ENCODE assay signal across 22 cellular contexts in genomic region chr2:217820066-217820819, GRCh38.
DNase-seq lines count a peak whose midpoint lies in the region; ATAC-seq, FAIRE-seq and TF ChIP-seq lines count a peak whose summit lies in the region.
"Had no signal": no experiment of that assay in that cellular context is flagged by ENCODE, and none has a peak within 500 bp of the region (broad histone marks: within the 10 kb centered on the region; RNA-seq: fewer than 3 reads in every experiment).

No MANE protein-coding gene starts in this region.

- no peak overlapping the region for H2AFZ ChIP-seq in endothelial cell of umbilical vein (ENCODE audit: low read depth, low read length)

- no peak overlapping the region for H3K4me3 Mint-ChIP-seq in nephron
- H3K4me3 Mint-ChIP-seq: activated T-cell treated with anti-CD3 and anti-CD28 coated beads, Interleukin-2, amount 50 U/mL, for 24 hours; CD14-positive monocyte had no signal

- H3K4me3 ChIP-seq in endothelial cell of umbilical vein (replicated peaks in 1 of 3; ENCODE audit: insufficient read depth in 1 of 3, low read depth in 1 of 3, low read length in 3 of 3) (no peak overlapping the region), thyroid gland (replicated peaks in 1 of 3) (no peak overlapping the region)
- H3K4me3 ChIP-seq: breast epithelium had no signal

- no peaks in the 10 kb centered on the region for H4K20me1 ChIP-seq in endothelial cell of umbilical vein (replicated peaks; ENCODE audit: control insufficient read depth, extremely low read depth, insufficient read depth, low read length)

- H3K9me1 ChIP-seq in endothelial cell of umbilical vein (replicated peaks; ENCODE audit: control insufficient read depth, extremely low read depth, insufficient read depth, low read length), result no peaks in the 10 kb centered on the region

- no peaks in the 10 kb centered on the region for H3K27me3 ChIP-seq in endothelial cell of umbilical vein (ENCODE audit: control insufficient read depth in 2 of 2, insufficient read depth in 2 of 2, low read length in 2 of 2)
- H3K27me3 ChIP-seq in thyroid gland, result no peaks in the 10 kb centered on the region
- H3K27me3 ChIP-seq: breast epithelium had no signal

- dilution Hi-C loops in endothelial cell of umbilical vein (cut with MboI; ENCODE audit: extremely low pct_ligation_motif_present, low sequenced_read_pairs), result no loop called here

- H3K27ac Mint-ChIP-seq in nephron, result peak overlapping the region; percentile 14 to 77 (median 44)
- H3K27ac Mint-ChIP-seq: activated naive CD4-positive, alpha-beta T cell treated with anti-CD3 and anti-CD28 coated beads, Interleukin-2, amount 50 U/mL, for 72 hours; activated T-cell treated with anti-CD3 and anti-CD28 coated beads, Interleukin-2, amount 50 U/mL, for 24 hours had no signal

- no peaks in the 10 kb centered on the region for H3K79me2 ChIP-seq in endothelial cell of umbilical vein (ENCODE audit: control insufficient read depth, insufficient read depth, low read length)

- ATAC-seq in HG03280 (IDR thresholded peaks at IDR 0.05; ENCODE audit: unreplicated experiment) (no peak), GM18505 (IDR thresholded peaks at IDR 0.05; ENCODE audit: unreplicated experiment) (no peak)
- ATAC-seq: activated naive CD4-positive, alpha-beta T cell treated with anti-CD3 and anti-CD28 coated beads, Interleukin-2, amount 50 U/mL, for 72 hours had no signal

- H3K9me3 ChIP-seq in endothelial cell of umbilical vein (replicated peaks; ENCODE audit: control insufficient read depth, insufficient read depth, low read length), result no peaks in the 10 kb centered on the region
- no peaks in the 10 kb centered on the region for H3K9me3 ChIP-seq in thyroid gland
- H3K9me3 ChIP-seq: breast epithelium had no signal

- FAIRE-seq in endothelial cell of umbilical vein (lab: Jason Lieb, UNC), result peak; percentile 85
- FAIRE-seq: GM18507, GM19239, RCC 7860, TTC549 had no signal

- POLR2A ChIA-PET in endothelial cell of umbilical vein (lab: Charles Lee), result no interaction called here

- intact Hi-C loops in endothelial cell of umbilical vein (cut with micrococcal nuclease), result loop anchor here (1.0 kb wide), 1 partner anchor 66 kb away; no protein-coding TSS in a partner anchor
- intact Hi-C loops in thyroid gland (cut with DNase I), result no loop called here

- 76 to 84% methylated on average over 7 of the region's 7 CpGs for whole genome bisulfite sequencing in thyroid gland, 2 donors

- peaks cover 0 to 4% of the 10 kb centered on the region in 2 experiments for H3K36me3 ChIP-seq in endothelial cell of umbilical vein (ENCODE audit: control insufficient read depth in 2 of 2, extremely low read depth in 1 of 2, insufficient read depth in 2 of 2, low read length in 2 of 2)
- peaks cover 41 to 62% of the 10 kb centered on the region in 2 donors for H3K36me3 ChIP-seq in thyroid gland

- H3K4me2 ChIP-seq in endothelial cell of umbilical vein (ENCODE audit: insufficient read depth, low read length), result no peak overlapping the region

- H3K27ac ChIP-seq in endothelial cell of umbilical vein (ENCODE audit: insufficient read depth, low read depth, low read length) (peak overlapping the region; percentile 68), thyroid gland (peak overlapping the region in 2 of 3 donors; percentile 23 to 55)

- H3K9me3 Mint-ChIP-seq in nephron, result no peaks in the 10 kb centered on the region
- H3K9me3 Mint-ChIP-seq: activated naive CD4-positive, alpha-beta T cell treated with anti-CD3 and anti-CD28 coated beads, Interleukin-2, amount 50 U/mL, for 72 hours; activated T-cell treated with anti-CD3 and anti-CD28 coated beads, Interleukin-2, amount 50 U/mL, for 24 hours; CD14-positive monocyte had no signal

- peaks cover 52% of the 10 kb centered on the region for H3K4me1 Mint-ChIP-seq in nephron

- CTCF ChIA-PET in endothelial cell of umbilical vein (lab: Charles Lee), result interaction anchor here (1.0 to 1.8 kb wide), 4 partner anchors 21 to 174 kb away, joined by 3 to 9 read pairs (median 4); no protein-coding TSS in a partner anchor

- no TSS peak for BruUV-seq in endothelial cell of umbilical vein (replicated peaks; lab: Mats Ljungman, UMichigan)

- no peaks in the 10 kb centered on the region for H3K27me3 Mint-ChIP-seq in nephron (ENCODE audit: low read depth)
- H3K27me3 Mint-ChIP-seq: activated T-cell treated with anti-CD3 and anti-CD28 coated beads, Interleukin-2, amount 50 U/mL, for 24 hours had no signal

- TF ChIP-seq CTCF in endothelial cell of umbilical vein (IDR thresholded peaks at IDR 0.05; ENCODE audit: extremely low read depth in 1 of 2, insufficient read depth in 1 of 2, low read depth in 1 of 2, low read length in 2 of 2), result no peak
- no peak for TF ChIP-seq CTCF in nephron (IDR thresholded peaks at IDR 0.05; ENCODE audit: unreplicated experiment in 3 of 3)
- no peak for TF ChIP-seq CTCF in thyroid gland (IDR thresholded peaks at IDR 0.05)

- H3K9ac ChIP-seq in endothelial cell of umbilical vein (replicated peaks; ENCODE audit: extremely low read depth, insufficient read depth, low read length), result no peak overlapping the region

- TF ChIP-seq POLR2A in endothelial cell of umbilical vein (IDR thresholded peaks at IDR 0.05; ENCODE audit: low read depth, low read length) (no peak), thyroid gland (IDR thresholded peaks at IDR 0.05) (no peak), GM18505 (IDR thresholded peaks at IDR 0.05; ENCODE audit: borderline replicate concordance, extremely low read depth, insufficient read depth, insufficient read length) (no peak)

- peaks cover 46% of the 10 kb centered on the region for H3K36me3 Mint-ChIP-seq in nephron (ENCODE audit: low read depth)
- H3K36me3 Mint-ChIP-seq: activated naive CD4-positive, alpha-beta T cell treated with anti-CD3 and anti-CD28 coated beads, Interleukin-2, amount 50 U/mL, for 72 hours had no signal

- H3K4me1 ChIP-seq in endothelial cell of umbilical vein (ENCODE audit: control insufficient read depth, extremely low read depth, insufficient read depth, low read length) (peaks cover 36% of the 10 kb centered on the region), thyroid gland (peaks cover 11 to 55% of the 10 kb centered on the region in 2 donors)

- peak; percentile 29 for DNase-seq in NCI-H82 (lab: John Stamatoyannopoulos, UW)
- DNase-seq in NCI-H82 treated with DMSO at 0.1 percent for 48 hours (lab: John Stamatoyannopoulos, UW; ENCODE audit: unreplicated experiment), result no peak
- peak; percentile 87 for DNase-seq in endothelial cell of umbilical vein (ENCODE audit: low read depth, low spot score)
- DNase-seq in thyroid gland, result no peak
- no peak for DNase-seq in NCI-H1436 treated with DMSO at 0.1 percent for 48 hours (lab: John Stamatoyannopoulos, UW)
- DNase-seq: activated CD4-positive, alpha-beta T cell treated with anti-CD3 and anti-CD28 coated beads, Interleukin-2, amount 50 U/mL, for 4 hours; activated T-cell treated with anti-CD3 and anti-CD28 coated beads, Interleukin-2, amount 50 U/mL, for 24 hours; DMS53; MV-4-11; NCI-H2107; NCI-H69; stimulated activated CD4-positive, alpha-beta T cell treated with anti-CD3 and anti-CD28 coated beads, Interleukin-4, amount 100 ng/mL, for 4 hours had no signal

TF ChIP-seq in endothelial cell of umbilical vein, 7 proteins besides CTCF, POLR2A, EP300 and RAD21:
- no peak for TF ChIP-seq FOS (IDR thresholded peaks at IDR 0.05; ENCODE audit: borderline replicate concordance, insufficient read depth, low read length)
- no peak for TF ChIP-seq MYC (IDR thresholded peaks at IDR 0.05; ENCODE audit: low read depth, low read length)
- no peak for TF ChIP-seq GATA2 (IDR thresholded peaks at IDR 0.05; ENCODE audit: insufficient read depth, insufficient read length, low read depth, low read length)
- TF ChIP-seq, protein P1, sequence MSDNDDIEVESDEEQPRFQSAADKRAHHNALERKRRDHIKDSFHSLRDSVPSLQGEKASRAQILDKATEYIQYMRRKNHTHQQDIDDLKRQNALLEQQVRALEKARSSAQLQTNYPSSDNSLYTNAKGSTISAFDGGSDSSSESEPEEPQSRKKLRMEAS (IDR thresholded peaks at IDR 0.05; ENCODE audit: insufficient read depth, insufficient read length), result no peak
- TF ChIP-seq JUN (IDR thresholded peaks at IDR 0.05; ENCODE audit: borderline replicate concordance, insufficient read depth, insufficient read length, low read depth), result no peak

Comparison
In these comparisons a context has a peak if more than half of its experiments do, and no peak if none do; other contexts are left out.
1. DNase-seq: peak in NCI-H82 (single experiment) and endothelial cell of umbilical vein (single experiment); none in NCI-H82 treated with DMSO at 0.1 percent for 48 hours (single experiment), thyroid gland (0 of 2) and NCI-H1436 treated with DMSO at 0.1 percent for 48 hours (single experiment).